ENCODE assay signal across 8 cellular contexts in genomic region chr17:68247445-68248198, GRCh38.
A peak's percentile ranks its signal among the peaks of the same experiment; 100 is the strongest.
DNase-seq lines count a peak whose midpoint lies in the region; ATAC-seq and TF ChIP-seq lines count a peak whose summit lies in the region.

Gene AMZ2, plus strand, starts transcription at chr17:68248043. Its CDS starts 2,145 bp downstream, at chr17:68250188.

- ATAC-seq in GM19035 (IDR thresholded peaks at IDR 0.05; ENCODE audit: unreplicated experiment) (peak; percentile 91), HG03354 (IDR thresholded peaks at IDR 0.05; ENCODE audit: poor library complexity, severe bottlenecking, unreplicated experiment) (peak; percentile 86)

- peak; percentile 90 for DNase-seq in AG09319 (ENCODE audit: extremely low read depth, low read depth)
- peak; percentile 80 to 97 for DNase-seq in NCI-H446 (lab: John Stamatoyannopoulos, UW)
- peak; percentile 94 for DNase-seq in activated CD4-positive, CD25-positive, alpha-beta regulatory T cell treated with anti-CD3 and anti-CD28 coated beads, Interleukin-2, amount 50 U/mL, for 16 hours (ENCODE audit: low read depth, low spot score)
- DNase-seq in central memory CD4-positive, alpha-beta T cell: peak; percentile 97
- DNase-seq in inferior parietal cortex (ENCODE audit: extremely low spot score): peak; percentile 95
- DNase-seq in stimulated activated CD4-positive, alpha-beta T cell treated with anti-CD3 and anti-CD28 coated beads, Interleukin-12 subunit alpha, Interleukin-12 subunit beta, amount 100 ng/mL, for 24 hours (ENCODE audit: low read depth in 2 of 2): peak; percentile 94

- no peak for TF ChIP-seq CTCF in AG09319 (IDR thresholded peaks at IDR 0.05; ENCODE audit: low read depth, low read length)

Comparison
In these comparisons a context has a peak if more than half of its experiments do, and no peak if none do; other contexts are left out.
1. Peak in every context shown above with its lines: DNase-seq and ATAC-seq.